ENCODE assay signal across 14 cellular contexts in genomic region chr11:76665921-76666351, GRCh38. TPM values are rescaled to one million over a fixed set of nuclear protein-coding genes. Genes with fewer than 3 reads are reported as not detected.
DNase-seq lines count a peak whose midpoint lies in the region; ATAC-seq and TF ChIP-seq lines count a peak whose summit lies in the region.
"Had no signal": no experiment of that assay in that cellular context is flagged by ENCODE, and none has a peak within 500 bp of the region (broad histone marks: within the 10 kb centered on the region; RNA-seq: fewer than 3 reads in every experiment).

No MANE protein-coding gene starts in this region.

- no TSS peak for BruUV-seq in PC-3 (replicated peaks; lab: Mats Ljungman, UMichigan)

- H3K4me1 Mint-ChIP-seq in activated CD8-positive, alpha-beta T cell treated with anti-CD3 and anti-CD28 coated beads for 36 hours (ENCODE audit: low read depth): peaks cover 35% of the 10 kb centered on the region

- no peak for ATAC-seq in activated CD8-positive, alpha-beta T cell treated with anti-CD3 and anti-CD28 coated beads for 36 hours
- ATAC-seq in left cardiac atrium (no peak), PC-3 (no peak), HG03432 (IDR thresholded peaks at IDR 0.05; ENCODE audit: unreplicated experiment) (no peak)

- H3F3A ChIP-seq in DOHH2 (ENCODE audit: control insufficient read depth, insufficient read depth): no peaks in the 10 kb centered on the region
- no peaks in the 10 kb centered on the region for H3F3A ChIP-seq in PC-3 (ENCODE audit: low read length, unreplicated experiment)

- no peak overlapping the region for H2AFZ ChIP-seq in PC-3 (ENCODE audit: low read length)

- no peak overlapping the region for H3K27ac ChIP-seq in DOHH2 (ENCODE audit: low read depth, low read length)
- peak overlapping the region in 13 of 21 experiments; percentile 7 to 66 (median 29) for H3K27ac ChIP-seq in skin epidermis
- no peak overlapping the region for H3K27ac ChIP-seq in PC-3 (ENCODE audit: low read length)

- no peak overlapping the region for H3K4me3 Mint-ChIP-seq in activated CD8-positive, alpha-beta T cell treated with anti-CD3 and anti-CD28 coated beads for 36 hours
- H3K4me3 Mint-ChIP-seq: activated naive CD4-positive, alpha-beta T cell treated with anti-CD3 and anti-CD28 coated beads, Interleukin-2, amount 50 U/mL, for 24 hours; neural crest cell had no signal

- peak overlapping the region; percentile 85 for H3K4me2 ChIP-seq in DOHH2 (ENCODE audit: low read length)
- no peak overlapping the region for H3K4me2 ChIP-seq in PC-3 (ENCODE audit: low read length)

- CTCF ChIA-PET in activated CD8-positive, alpha-beta T cell treated with anti-CD3 and anti-CD28 coated beads for 36 hours (lab: Charles Lee): interaction anchor here (1.2 kb wide), 1 partner anchor 13 kb away, joined by 3 read pairs; no protein-coding TSS in a partner anchor
- CTCF ChIA-PET in PC-3 (lab: Charles Lee): no interaction called here

- TF ChIP-seq CTCF in DOHH2 (IDR thresholded peaks at IDR 0.05; ENCODE audit: low read depth, low read length, poor library complexity, severe bottlenecking) (no peak), PC-3 (conservative IDR thresholded peaks at IDR 0.05; ENCODE audit: low read depth, low read length) (no peak)
- no peak for TF ChIP-seq CTCF in activated CD8-positive, alpha-beta T cell treated with anti-CD3 and anti-CD28 coated beads for 36 hours (IDR thresholded peaks at IDR 0.05)

- peaks cover 85% of the 10 kb centered on the region for H3K36me3 ChIP-seq in DOHH2 (ENCODE audit: control insufficient read depth, low read length)
- H3K36me3 ChIP-seq in PC-3 (ENCODE audit: low read depth, low read length): no peaks in the 10 kb centered on the region
- no peaks in the 10 kb centered on the region for H3K36me3 ChIP-seq in HAP-1 (replicated peaks)

- H3K4me3 ChIP-seq in DOHH2 (ENCODE audit: low read length) (peak overlapping the region; percentile 74), skin epidermis (peak overlapping the region in 1 of 7 experiments; percentile 3), PC-3 (ENCODE audit: low read length) (no peak overlapping the region), HAP-1 (no peak overlapping the region)

- peaks cover 46% of the 10 kb centered on the region for H3K79me2 ChIP-seq in DOHH2 (ENCODE audit: control insufficient read depth, low read length)
- H3K79me2 ChIP-seq in PC-3 (ENCODE audit: low read length): no peaks in the 10 kb centered on the region

- H3K9me3 ChIP-seq in DOHH2 (ENCODE audit: control insufficient read depth, insufficient read depth, low read length) (no peaks in the 10 kb centered on the region), PC-3 (ENCODE audit: low read length) (no peaks in the 10 kb centered on the region), HAP-1 (no peaks in the 10 kb centered on the region)

- H3K4me1 ChIP-seq in DOHH2 (ENCODE audit: control insufficient read depth, low read length) (peaks cover 71% of the 10 kb centered on the region), PC-3 (ENCODE audit: insufficient read depth, low read length) (no peaks in the 10 kb centered on the region), HAP-1 (peaks cover 3% of the 10 kb centered on the region; the same call in 1 of the 2 replicates)

- POLR2A ChIA-PET in activated CD8-positive, alpha-beta T cell treated with anti-CD3 and anti-CD28 coated beads for 36 hours (lab: Charles Lee): no interaction called here
- POLR2A ChIA-PET in PC-3 (lab: Charles Lee; ENCODE audit: unreplicated experiment): no interaction called here

- H3K27me3 ChIP-seq in DOHH2 (ENCODE audit: control insufficient read depth, low read length) (0 out of 2 replicates have a peak, but pooled peaks cover 2% of the 10 kb centered on the region), PC-3 (ENCODE audit: low read length) (peaks cover 18% of the 10 kb centered on the region), HAP-1 (ENCODE audit: low read depth) (no peaks in the 10 kb centered on the region)

- H4K20me1 ChIP-seq in DOHH2 (ENCODE audit: control insufficient read depth, insufficient read depth, low read depth, low read length) (no peaks in the 10 kb centered on the region; the same call in 1 of the 2 replicates), PC-3 (ENCODE audit: low read length) (no peaks in the 10 kb centered on the region)

- H3K9me3 Mint-ChIP-seq in activated CD8-positive, alpha-beta T cell treated with anti-CD3 and anti-CD28 coated beads for 36 hours: no peaks in the 10 kb centered on the region
- H3K9me3 Mint-ChIP-seq: activated naive CD4-positive, alpha-beta T cell treated with anti-CD3 and anti-CD28 coated beads, Interleukin-2, amount 50 U/mL, for 24 hours; CD8-positive, alpha-beta memory T cell; neural crest cell had no signal

- peaks cover 8% of the 10 kb centered on the region for H3K36me3 Mint-ChIP-seq in activated CD8-positive, alpha-beta T cell treated with anti-CD3 and anti-CD28 coated beads for 36 hours (ENCODE audit: low read depth)
- H3K36me3 Mint-ChIP-seq: activated naive CD4-positive, alpha-beta T cell treated with anti-CD3 and anti-CD28 coated beads, Interleukin-2, amount 50 U/mL, for 24 hours; CD8-positive, alpha-beta memory T cell had no signal

- H3K27ac Mint-ChIP-seq in activated CD8-positive, alpha-beta T cell treated with anti-CD3 and anti-CD28 coated beads for 36 hours: peak overlapping the region; percentile 68
- H3K27ac Mint-ChIP-seq: activated naive CD4-positive, alpha-beta T cell treated with anti-CD3 and anti-CD28 coated beads, Interleukin-2, amount 50 U/mL, for 24 hours had no signal

- peaks cover 14% of the 10 kb centered on the region for H3K27me3 Mint-ChIP-seq in activated CD8-positive, alpha-beta T cell treated with anti-CD3 and anti-CD28 coated beads for 36 hours

- in situ Hi-C loops in HAP-1 (cut with MboI; ENCODE audit: low sequenced_read_pairs): no loop called here

- H3K9ac ChIP-seq in PC-3 (ENCODE audit: low read length): no peak overlapping the region

- intact Hi-C loops in activated CD8-positive, alpha-beta T cell treated with anti-CD3 and anti-CD28 coated beads for 36 hours (cut with micrococcal nuclease): no loop called here
- intact Hi-C loops in left cardiac atrium (cut with DNase I) (loop anchor here in 1 of 2 donors (10.0 kb wide), 1 partner anchor 51 kb away; no protein-coding TSS in a partner anchor), PC-3 (cut with micrococcal nuclease) (no loop called here)

- no peak for DNase-seq in activated CD8-positive, alpha-beta T cell treated with anti-CD3 and anti-CD28 coated beads for 36 hours
- DNase-seq in left cardiac atrium (peak; percentile 7), PC-3 (no peak), HAP-1 (ENCODE audit: low spot score in 2 of 2) (no peak), iPS-NIHi11 (ENCODE audit: low spot score) (no peak)
- DNase-seq: activated CD4-positive, alpha-beta T cell treated with anti-CD3 and anti-CD28 coated beads, Interleukin-2, amount 50 U/mL, for 4 hours; CD8-positive, alpha-beta memory T cell; Kasumi-1; NCI-H2029 treated with DMSO at 0.1 percent for 48 hours had no signal

- H3K9me2 ChIP-seq in DOHH2 (replicated peaks; ENCODE audit: control insufficient read depth, low read length) (no peaks in the 10 kb centered on the region), PC-3 (replicated peaks; ENCODE audit: low read length) (no peaks in the 10 kb centered on the region)

RNA-seq across cellular contexts. Expression of gene LRRC32, which starts 4.6 kb away (rescaled TPM):
- 10 to 100 TPM; 23.2 to 24.5 TPM for total RNA-seq in activated CD8-positive, alpha-beta T cell treated with anti-CD3 and anti-CD28 coated beads for 36 hours
- total RNA-seq in left cardiac atrium (10 to 100 TPM; 43.8 to 88.2 TPM), PC-3 (2014; rRNA removed) (not detected in 2 replicates)

Comparison
In these comparisons a context has a peak if more than half of its experiments do, and no peak if none do; other contexts are left out.
1. H3K27ac ChIP-seq: peak in skin epidermis (13 of 21); none in DOHH2 (single experiment) and PC-3 (single experiment).
2. RNA of gene LRRC32, which starts 4.6 kb away (total RNA-seq): 43.8 to 88.2 TPM in left cardiac atrium and 23.2 to 24.5 TPM in activated CD8-positive, alpha-beta T cell treated with anti-CD3 and anti-CD28 coated beads for 36 hours; not detected in PC-3; every median in the first group is over 10 times any median in the second.